8 cellular contexts compared by ENCODE assay signal in the genomic region with DNA sequence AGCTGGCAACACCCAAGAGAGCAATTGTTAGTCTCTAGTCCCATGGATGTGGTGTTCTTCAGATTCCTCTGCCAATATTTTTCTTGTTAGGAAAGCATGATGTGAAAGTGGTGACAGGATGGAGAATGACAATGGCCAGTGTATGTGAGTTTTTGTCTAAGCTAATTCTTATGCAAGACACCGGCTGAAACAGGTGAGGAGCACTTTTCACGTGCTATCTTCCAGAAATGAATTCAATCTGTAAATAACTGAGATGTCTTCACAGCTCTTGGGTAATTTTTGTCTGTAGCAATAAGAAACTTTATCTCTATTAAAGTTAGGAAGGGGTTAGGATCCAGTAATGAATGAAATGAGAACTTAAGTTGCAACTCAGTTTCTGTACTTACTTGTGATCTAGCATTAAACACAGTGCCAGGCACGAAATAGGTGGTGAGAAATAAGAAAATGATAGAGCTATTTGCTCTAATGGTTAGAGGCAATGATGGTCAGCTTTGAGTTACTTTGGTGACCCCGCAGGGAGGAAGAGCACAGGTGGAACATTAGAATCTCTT. TPM values are rescaled to one million over a fixed set of nuclear protein-coding genes. Genes with fewer than 3 reads are reported as not detected.
DNase-seq lines count a peak whose midpoint lies in the region; ATAC-seq and TF ChIP-seq lines count a peak whose summit lies in the region.

No MANE protein-coding gene starts in this region.

- no peaks in the 10 kb centered on the region for H3K27me3 Mint-ChIP-seq in MCF 10A (ENCODE audit: insufficient read depth, unreplicated experiment)

- intact Hi-C loops in A673 (cut with micrococcal nuclease; ENCODE audit: unreplicated experiment), result no loop called here
- intact Hi-C loops in MCF 10A (cut with micrococcal nuclease), result no loop called here

- H3K4me3 Mint-ChIP-seq in MCF 10A (ENCODE audit: unreplicated experiment), result peak overlapping the region; percentile 96

- TF ChIP-seq CTCF in A673 (conservative IDR thresholded peaks at IDR 0.05; ENCODE audit: low read depth, low read length) (no peak), HFF-Myc (IDR thresholded peaks at IDR 0.05; ENCODE audit: low read depth, low read length, missing control alignments) (no peak), MCF 10A (IDR thresholded peaks at IDR 0.05; ENCODE audit: unreplicated experiment) (no peak)

- H3K9ac ChIP-seq in mucosa of rectum (ENCODE audit: low read depth in 1 of 2, low read length in 2 of 2), result peak overlapping the region; percentile 48 to 82

- peak overlapping the region; percentile 73 for H3K4me3 ChIP-seq in A673 (ENCODE audit: low read depth, low read length, poor library complexity, severe bottlenecking)
- peak overlapping the region; percentile 71 for H3K4me3 ChIP-seq in HFF-Myc (replicated peaks; ENCODE audit: low read depth, low read length)
- peak overlapping the region; percentile 80 to 92 for H3K4me3 ChIP-seq in mucosa of rectum (ENCODE audit: low read length in 2 of 2)

- CTCF ChIA-PET in A673 (lab: Charles Lee), result no interaction called here
- CTCF ChIA-PET in MCF 10A (lab: Yijun Ruan, JAX), result interaction anchor here (0.5 to 6.8 kb wide), 7 partner anchors 7 to 408 kb away, joined by 3 to 44 read pairs (median 4); no protein-coding TSS in a partner anchor

- no peaks in the 10 kb centered on the region for H3K36me3 Mint-ChIP-seq in MCF 10A (ENCODE audit: insufficient read depth, unreplicated experiment)

- BruUV-seq in A673 (replicated peaks; lab: Mats Ljungman, UMichigan) (TSS peak; percentile 51), MCF 10A (replicated peaks; lab: Mats Ljungman, UMichigan) (TSS peak; percentile 48)

- H3K36me3 ChIP-seq in A673 (ENCODE audit: insufficient read depth, low read length, poor library complexity, severe bottlenecking) (no peaks in the 10 kb centered on the region), mucosa of rectum (ENCODE audit: control insufficient read depth in 2 of 2, insufficient read depth in 2 of 2, low read length in 2 of 2) (no peaks in the 10 kb centered on the region)

- POLR2A ChIA-PET in A673 (lab: Charles Lee; ENCODE audit: low non-redundant PET), result no interaction called here
- POLR2A ChIA-PET in MCF 10A (lab: Yijun Ruan, JAX), result interaction anchor here (0.6 to 4.6 kb wide), 22 partner anchors 10 to 1059 kb away, joined by 3 to 34 read pairs (median 6); a partner anchor contains a TSS

- H3K4me1 ChIP-seq in A673 (ENCODE audit: insufficient read depth, low read length, poor library complexity, severe bottlenecking), result peaks cover 19% of the 10 kb centered on the region
- peaks cover 9 to 24% of the 10 kb centered on the region in 2 donors for H3K4me1 ChIP-seq in mucosa of rectum (ENCODE audit: control insufficient read depth in 2 of 2, insufficient read depth in 2 of 2, low read length in 2 of 2)

- no peak for ATAC-seq in HG02938 (IDR thresholded peaks at IDR 0.05; ENCODE audit: unreplicated experiment)

- H3K9me3 Mint-ChIP-seq in MCF 10A (ENCODE audit: unreplicated experiment), result no peaks in the 10 kb centered on the region

- peak overlapping the region; percentile 80 for H3K27ac ChIP-seq in A673 (ENCODE audit: low read depth, low read length, poor library complexity, severe bottlenecking)
- H3K27ac ChIP-seq in mucosa of rectum (ENCODE audit: low read depth in 2 of 2, low read length in 2 of 2), result peak overlapping the region; percentile 78 to 83

- H3K27ac Mint-ChIP-seq in MCF 10A (ENCODE audit: low read depth, unreplicated experiment), result peak overlapping the region; percentile 97

- H3K4me1 Mint-ChIP-seq in MCF 10A (ENCODE audit: insufficient read depth, unreplicated experiment), result peaks cover 41% of the 10 kb centered on the region

- H3K9me3 ChIP-seq in A673 (ENCODE audit: low read depth, low read length, poor library complexity, severe bottlenecking) (no peaks in the 10 kb centered on the region), mucosa of rectum (ENCODE audit: control insufficient read depth in 2 of 2, low read length in 2 of 2) (no peaks in the 10 kb centered on the region)

- DNase-seq in A673 (ENCODE audit: low spot score) (no peak), HFF-Myc (ENCODE audit: extremely low read depth, low read depth) (no peak), MCF 10A (ENCODE audit: unreplicated experiment) (peak; percentile 8), GM19240 (ENCODE audit: insufficient read length, low spot score) (no peak), glomerular visceral epithelial cell (ENCODE audit: extremely low spot score) (no peak), NCI-H1930 (lab: John Stamatoyannopoulos, UW) (no peak)

- H3K27me3 ChIP-seq in A673 (replicated peaks; ENCODE audit: insufficient read depth, low read depth, low read length, poor library complexity), result no peaks in the 10 kb centered on the region
- H3K27me3 ChIP-seq in mucosa of rectum (ENCODE audit: control insufficient read depth in 2 of 2, insufficient read depth in 2 of 2, low read length in 2 of 2), result no peaks in the 10 kb centered on the region

RNA-seq across cellular contexts. Expression of a gene that starts 0.7 kb away (rescaled TPM):
- total RNA-seq in A673 (2021) (46.7 and 51.1 TPM in 2 replicates), MCF 10A (2022) (49.5 and 50.5 TPM in 2 replicates)
